In the genomic region with DNA sequence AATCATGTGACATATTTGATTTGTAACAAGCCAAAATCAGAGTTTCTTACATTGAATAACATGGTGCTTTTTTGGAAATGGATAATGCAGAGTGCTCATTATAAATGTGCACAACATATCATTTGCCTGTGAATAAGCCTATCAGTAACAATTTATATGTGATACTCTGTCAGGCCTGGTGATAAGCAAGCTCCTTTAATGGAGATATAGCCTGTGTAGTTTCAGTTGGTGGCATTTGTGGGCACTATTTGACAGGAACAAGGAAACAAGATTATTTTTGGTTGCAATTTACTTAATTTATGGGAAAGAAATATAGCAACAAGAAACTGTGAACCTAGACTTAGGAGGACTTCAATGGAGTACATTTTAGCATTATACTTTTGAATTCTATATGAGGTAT, we compare ENCODE assay signal across 37 cellular contexts.
"Had no signal": no experiment of that assay in that cellular context is flagged by ENCODE, and none has a peak within 500 bp of the region (broad histone marks: within the 10 kb centered on the region; RNA-seq: fewer than 3 reads in every experiment).

No MANE protein-coding gene starts in this region.

- H3K9me3 Mint-ChIP-seq: activated CD4-positive, alpha-beta memory T cell treated with anti-CD3 and anti-CD28 coated beads for 36 hours; activated naive CD4-positive, alpha-beta T cell treated with anti-CD3 and anti-CD28 coated beads for 36 hours; activated T-cell treated with anti-CD3 and anti-CD28 coated beads, Interleukin-2, amount 50 U/mL, for 4 hours; activated T-helper 1 cell treated with anti-CD3 and anti-CD28 coated beads, Interleukin-12 subunit alpha, Interleukin-12 subunit beta, Interleukin-2, Interleukin-4 antibody, amounts not matched to agents 30 ng/mL and 10 ng/mL and 1 ng/mL, durations not matched to agents 14 hours and 24 hours and 36 hours; T-cell had no signal

- ATAC-seq: activated CD4-positive, CD25-positive, alpha-beta regulatory T cell treated with anti-CD3 and anti-CD28 coated beads, Interleukin-2, amount 50 U/mL, for 24 hours; activated naive CD4-positive, alpha-beta T cell treated with anti-CD3 and anti-CD28 coated beads, Interleukin-2, amount 50 U/mL, for 72 hours; activated naive CD8-positive, alpha-beta T cell treated with anti-CD3 and anti-CD28 coated beads, Interleukin-2, amount 50 U/mL, for 24 hours; activated T-cell treated with anti-CD3 and anti-CD28 coated beads, Interleukin-2, amount 50 U/mL, for 4 hours; Right ventricle myocardium inferior; T-cell; T-helper 17 cell; WTC11 had no signal

- H2AFZ ChIP-seq: PC-9 had no signal

- H3K9me3 ChIP-seq: MG63 had no signal

- DNase-seq: activated CD4-positive, alpha-beta memory T cell treated with anti-CD3 and anti-CD28 coated beads for 36 hours; activated CD4-positive, alpha-beta T cell treated with anti-CD3 and anti-CD28 coated beads for 4 hours; activated CD4-positive, alpha-beta T cell treated with anti-CD3 and anti-CD28 coated beads, Interleukin-2, amount 50 U/mL, for 1 hour; activated CD8-positive, alpha-beta memory T cell treated with anti-CD3 and anti-CD28 coated beads, Interleukin-2, amount 50 U/mL, for 4 hours; activated gamma-delta T cell treated with Interleukin-2 at 50 U/mL for 16 hours; activated naive CD4-positive, alpha-beta T cell treated with anti-CD3 and anti-CD28 coated beads for 36 hours; activated naive CD8-positive, alpha-beta T cell treated with anti-CD3 and anti-CD28 coated beads, Interleukin-2, amount 50 U/mL, for 24 hours; activated T-cell treated with anti-CD3 and anti-CD28 coated beads for 4 hours; activated T-cell treated with anti-CD3 and anti-CD28 coated beads, Interleukin-2, amount 50 U/mL, for 4 hours; anterior cingulate cortex; central memory CD4-positive, alpha-beta T cell; Karpas-422; MG63; NCI-H1048; NCI-H1105 treated with DMSO at 0.1 percent for 48 hours; NCI-H1436; NCI-H1694; NCI-H1930; NCI-H2081 treated with DMSO at 0.1 percent for 48 hours; NCI-H226; NCI-H446 treated with DMSO at 0.1 percent for 48 hours; NCI-H524; NCI-H69; NCI-H82; NK-92 treated with Interleukin-12 subunit alpha and Interleukin-12 subunit beta, amount 100 ng/mL, for 24 hours; PC-9; SIG-M5; T-cell; T-helper 17 cell; T-helper 9 cell had no signal

- H3K36me3 Mint-ChIP-seq: activated CD4-positive, alpha-beta memory T cell treated with anti-CD3 and anti-CD28 coated beads for 36 hours; activated naive CD4-positive, alpha-beta T cell treated with anti-CD3 and anti-CD28 coated beads, Interleukin-2, amount 50 U/mL, for 72 hours; brain; T-cell; WTC11 had no signal

- H3K4me3 ChIP-seq: MG63, PC-9 had no signal

- H3K4me2 ChIP-seq: PC-9 had no signal

- H3K4me3 Mint-ChIP-seq: activated CD4-positive, alpha-beta memory T cell treated with anti-CD3 and anti-CD28 coated beads for 36 hours; activated naive CD4-positive, alpha-beta T cell treated with anti-CD3 and anti-CD28 coated beads for 36 hours; activated naive CD8-positive, alpha-beta T cell treated with anti-CD3 and anti-CD28 coated beads, Interleukin-2, amount 50 U/mL, for 24 hours; activated T-cell treated with anti-CD3 and anti-CD28 coated beads, Interleukin-2, amount 50 U/mL, for 4 hours; activated T-helper 1 cell treated with anti-CD3 and anti-CD28 coated beads, Interleukin-12 subunit alpha, Interleukin-12 subunit beta, Interleukin-2, Interleukin-4 antibody, amounts not matched to agents 30 ng/mL and 10 ng/mL and 1 ng/mL, durations not matched to agents 14 hours and 24 hours and 36 hours; brain; T-cell; T-helper 17 cell; WTC11 had no signal

- H3K27me3 Mint-ChIP-seq: activated CD4-positive, alpha-beta memory T cell treated with anti-CD3 and anti-CD28 coated beads for 36 hours; activated naive CD8-positive, alpha-beta T cell treated with anti-CD3 and anti-CD28 coated beads, Interleukin-2, amount 50 U/mL, for 24 hours; T-cell; T-helper 17 cell had no signal

- H3K27ac Mint-ChIP-seq: activated CD4-positive, alpha-beta memory T cell treated with anti-CD3 and anti-CD28 coated beads for 36 hours; activated naive CD4-positive, alpha-beta T cell treated with anti-CD3 and anti-CD28 coated beads for 36 hours; activated naive CD4-positive, alpha-beta T cell treated with anti-CD3 and anti-CD28 coated beads, Interleukin-2, amount 50 U/mL, for 72 hours; activated naive CD8-positive, alpha-beta T cell treated with anti-CD3 and anti-CD28 coated beads, Interleukin-2, amount 50 U/mL, for 24 hours; activated T-helper 1 cell treated with anti-CD3 and anti-CD28 coated beads, Interleukin-12 subunit alpha, Interleukin-12 subunit beta, Interleukin-2, Interleukin-4 antibody, amounts not matched to agents 30 ng/mL and 10 ng/mL and 1 ng/mL, durations not matched to agents 14 hours and 24 hours and 36 hours; T-cell; T-helper 17 cell; WTC11 had no signal

- H3K36me3 ChIP-seq: MG63 had no signal

- H3K27me3 ChIP-seq: MG63 had no signal

- H3K27ac ChIP-seq: PC-9, RWPE1 had no signal

- H3K4me1 Mint-ChIP-seq: T-helper 17 cell had no signal
